ENCODE assay signal across 30 cellular contexts in genomic region chr7:112331495-112331894, GRCh38.
"Had no signal": no experiment of that assay in that cellular context is flagged by ENCODE, and none has a peak within 500 bp of the region (broad histone marks: within the 10 kb centered on the region; RNA-seq: fewer than 3 reads in every experiment).

No MANE protein-coding gene starts in this region.

- ATAC-seq: activated CD4-positive, CD25-positive, alpha-beta regulatory T cell treated with anti-CD3 and anti-CD28 coated beads, Interleukin-2, amount 50 U/mL, for 24 hours; gastrocnemius medialis; mucosa of descending colon; sciatic nerve; stimulated activated naive CD8-positive, alpha-beta T cell treated with anti-CD3 and anti-CD28 coated beads, Interleukin-15, Interleukin-2, amounts not matched to agents 100 U/mL and 50 U/mL, for 24 hours had no signal

- H3K27ac ChIP-seq: ascending aorta, brain microvascular endothelial cell, coronary artery, dorsolateral prefrontal cortex, gastrocnemius medialis, left ventricle myocardium inferior, neutrophil, skin epidermis, thoracic aorta, VCaP had no signal

- H3K4me1 Mint-ChIP-seq: activated naive CD8-positive, alpha-beta T cell treated with anti-CD3 and anti-CD28 coated beads, Interleukin-2, amount 10 ng/mL, durations not matched to agents 7 days and 5 days; nephron progenitor cell had no signal

- H3K27ac Mint-ChIP-seq: activated CD4-positive, alpha-beta memory T cell treated with anti-CD3 and anti-CD28 coated beads for 36 hours; activated naive CD4-positive, alpha-beta T cell treated with anti-CD3 and anti-CD28 coated beads for 36 hours; activated naive CD8-positive, alpha-beta T cell treated with anti-CD3 and anti-CD28 coated beads, Interleukin-2, amount 10 ng/mL, durations not matched to agents 7 days and 5 days; activated T-helper 1 cell treated with anti-CD3 and anti-CD28 coated beads, Interleukin-12 subunit alpha, Interleukin-12 subunit beta, Interleukin-2, Interleukin-4 antibody, amounts not matched to agents 30 ng/mL and 10 ng/mL and 1 ng/mL, durations not matched to agents 14 hours and 24 hours and 36 hours had no signal

- DNase-seq: activated CD4-positive, alpha-beta memory T cell treated with anti-CD3 and anti-CD28 coated beads for 36 hours; activated CD4-positive, alpha-beta T cell treated with anti-CD3 and anti-CD28 coated beads for 48 hours; activated CD8-positive, alpha-beta memory T cell treated with anti-CD3 and anti-CD28 coated beads, Interleukin-2, amount 50 U/mL, for 4 hours; activated effector memory CD4-positive, alpha-beta T cell treated with anti-CD3 and anti-CD28 coated beads, Interleukin-2, amount 50 U/mL, for 16 hours; activated naive CD4-positive, alpha-beta T cell treated with anti-CD3 and anti-CD28 coated beads for 36 hours; activated naive CD8-positive, alpha-beta T cell treated with anti-CD3 and anti-CD28 coated beads, Interleukin-2, amount 10 ng/mL, durations not matched to agents 7 days and 5 days; activated T-cell treated with anti-CD3 and anti-CD28 coated beads, Interleukin-2, amount 50 U/mL, for 1 hour; brain microvascular endothelial cell; dorsolateral prefrontal cortex; effector memory CD4-positive, alpha-beta T cell; erythroblast; gastrocnemius medialis; glutamatergic neuron; left ventricle myocardium inferior; mucosa of descending colon; nephron progenitor cell; stimulated activated CD4-positive, alpha-beta T cell treated with anti-CD3 and anti-CD28 coated beads, Interleukin-12 subunit alpha, Interleukin-12 subunit beta, amount 100 ng/mL, for 4 hours; stimulated activated CD4-positive, alpha-beta T cell treated with anti-CD3 and anti-CD28 coated beads, Interleukin-4, amount 100 ng/mL, for 1 hour; stimulated activated naive CD8-positive, alpha-beta T cell treated with anti-CD3 and anti-CD28 coated beads, Interleukin-15, Interleukin-2, amounts not matched to agents 100 U/mL and 50 U/mL, for 24 hours; trophoblast cell had no signal

- H3K4me3 Mint-ChIP-seq: activated CD4-positive, alpha-beta memory T cell treated with anti-CD3 and anti-CD28 coated beads for 36 hours; activated naive CD4-positive, alpha-beta T cell treated with anti-CD3 and anti-CD28 coated beads for 36 hours; activated naive CD8-positive, alpha-beta T cell treated with anti-CD3 and anti-CD28 coated beads, Interleukin-2, amount 10 ng/mL, durations not matched to agents 7 days and 5 days; activated T-helper 1 cell treated with anti-CD3 and anti-CD28 coated beads, Interleukin-12 subunit alpha, Interleukin-12 subunit beta, Interleukin-2, Interleukin-4 antibody, amounts not matched to agents 30 ng/mL and 10 ng/mL and 1 ng/mL, durations not matched to agents 14 hours and 24 hours and 36 hours; nephron progenitor cell had no signal

- H3K36me3 ChIP-seq: thoracic aorta had no signal

- H3K27me3 Mint-ChIP-seq: activated CD4-positive, alpha-beta memory T cell treated with anti-CD3 and anti-CD28 coated beads for 36 hours; activated naive CD8-positive, alpha-beta T cell treated with anti-CD3 and anti-CD28 coated beads, Interleukin-2, amount 10 ng/mL, durations not matched to agents 7 days and 5 days had no signal

- H3K4me3 ChIP-seq: ascending aorta, coronary artery, dorsolateral prefrontal cortex, gastrocnemius medialis, left ventricle myocardium inferior, lung, mucosa of descending colon, skin epidermis, thoracic aorta had no signal

- H3K9me3 ChIP-seq: ascending aorta, gastrocnemius medialis, left ventricle myocardium inferior, mucosa of descending colon, neutrophil, thoracic aorta had no signal

- H3K9me3 Mint-ChIP-seq: activated CD4-positive, alpha-beta memory T cell treated with anti-CD3 and anti-CD28 coated beads for 36 hours; activated naive CD4-positive, alpha-beta T cell treated with anti-CD3 and anti-CD28 coated beads for 36 hours; activated naive CD8-positive, alpha-beta T cell treated with anti-CD3 and anti-CD28 coated beads, Interleukin-2, amount 10 ng/mL, durations not matched to agents 7 days and 5 days; activated T-helper 1 cell treated with anti-CD3 and anti-CD28 coated beads, Interleukin-12 subunit alpha, Interleukin-12 subunit beta, Interleukin-2, Interleukin-4 antibody, amounts not matched to agents 30 ng/mL and 10 ng/mL and 1 ng/mL, durations not matched to agents 14 hours and 24 hours and 36 hours had no signal

- H3K4me1 ChIP-seq: ascending aorta, gastrocnemius medialis had no signal

- H3K27me3 ChIP-seq: ascending aorta, brain microvascular endothelial cell, dorsolateral prefrontal cortex, gastrocnemius medialis, neutrophil had no signal
